In the genomic region with DNA sequence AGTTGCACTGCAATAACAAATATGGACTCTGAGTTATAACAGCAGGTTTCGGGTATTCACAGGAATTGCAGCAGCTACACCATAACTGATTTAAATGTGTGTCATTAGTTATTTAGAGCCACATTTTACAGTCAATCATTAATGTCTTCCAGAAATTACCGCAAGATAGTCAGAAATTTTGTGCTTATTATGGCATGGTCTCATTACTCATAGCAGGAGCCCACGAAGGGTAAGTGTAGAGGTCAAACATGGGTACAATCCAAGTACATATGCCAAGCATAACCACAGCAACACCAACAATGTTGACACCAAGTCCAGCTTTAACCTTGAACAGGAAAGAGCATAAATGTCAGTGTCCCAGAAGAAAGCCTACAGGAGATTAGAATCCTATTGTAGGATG, we compare ENCODE assay signal across 17 cellular contexts.
DNase-seq lines count a peak whose midpoint lies in the region; ATAC-seq and TF ChIP-seq lines count a peak whose summit lies in the region.
"Had no signal": no experiment of that assay in that cellular context is flagged by ENCODE, and none has a peak within 500 bp of the region (broad histone marks: within the 10 kb centered on the region; RNA-seq: fewer than 3 reads in every experiment).

No MANE protein-coding gene starts in this region.

- no peak for TF ChIP-seq CTCF in WTC11 (IDR thresholded peaks at IDR 0.05)

- H3K9me3 Mint-ChIP-seq in WTC11 = no peaks in the 10 kb centered on the region
- H3K9me3 Mint-ChIP-seq: H9 had no signal

- CTCF ChIA-PET in WTC11 (lab: Charles Lee) = no interaction called here

- no peaks in the 10 kb centered on the region for H3K36me3 Mint-ChIP-seq in WTC11
- H3K36me3 Mint-ChIP-seq: CD4-positive, CD25-positive, alpha-beta regulatory T cell; CD8-positive, alpha-beta T cell had no signal

- DNase-seq in HT1080 (ENCODE audit: low read depth) (peak; percentile 3), WTC11 (ENCODE audit: low spot score) (no peak), myocyte (ENCODE audit: low read depth) (peak; percentile 22), left cardiac atrium (no peak), DMS114 treated with DMSO at 0.1 percent for 48 hours (lab: John Stamatoyannopoulos, UW; ENCODE audit: unreplicated experiment) (no peak)
- DNase-seq: Caco-2; CD4-positive, CD25-positive, alpha-beta regulatory T cell; CD8-positive, alpha-beta T cell; DMS79; EL; GDM1; GM23248; H9 had no signal

- H3K27me3 Mint-ChIP-seq in WTC11 (ENCODE audit: low read depth) = no peaks in the 10 kb centered on the region
- H3K27me3 Mint-ChIP-seq: B cell; CD4-positive, CD25-positive, alpha-beta regulatory T cell had no signal

- intact Hi-C loops in left cardiac atrium (cut with DNase I) = no loop called here

- H3K4me1 Mint-ChIP-seq in WTC11 = peaks cover 24% of the 10 kb centered on the region
- H3K4me1 Mint-ChIP-seq: B cell; CD4-positive, CD25-positive, alpha-beta regulatory T cell had no signal

- peak overlapping the region; percentile 50; the same call in 1 of the 2 replicates for H3K27ac Mint-ChIP-seq in WTC11
- H3K27ac Mint-ChIP-seq: B cell; CD4-positive, CD25-positive, alpha-beta regulatory T cell; CD8-positive, alpha-beta T cell; H9 had no signal

- no peak overlapping the region for H3K4me3 Mint-ChIP-seq in WTC11
- H3K4me3 Mint-ChIP-seq: B cell; CD4-positive, CD25-positive, alpha-beta regulatory T cell; CD8-positive, alpha-beta T cell; H9 had no signal

- no peak for ATAC-seq in WTC11
- ATAC-seq in GM19035 (IDR thresholded peaks at IDR 0.05; ENCODE audit: unreplicated experiment) = no peak
- no peak for ATAC-seq in left cardiac atrium
- ATAC-seq: CD8-positive, alpha-beta T cell; GM12878; HCT116 had no signal

- POLR2A ChIA-PET in WTC11 (lab: Charles Lee) = no interaction called here

TF ChIP-seq in WTC11, 78 proteins besides CTCF, POLR2A, EP300 and RAD21:
- TF ChIP-seq ZNF532 (CRISPR knock-in tag; IDR thresholded peaks at IDR 0.05; ENCODE audit: borderline replicate concordance) (no peak), ZNF317 (CRISPR knock-in tag; IDR thresholded peaks at IDR 0.05; ENCODE audit: borderline replicate concordance, low read depth) (no peak), E2F1 (CRISPR knock-in tag; IDR thresholded peaks at IDR 0.05) (no peak), MYBL2 (CRISPR knock-in tag; IDR thresholded peaks at IDR 0.05) (no peak), SMAD4 (CRISPR knock-in tag; IDR thresholded peaks at IDR 0.05) (no peak), E2F5 (CRISPR knock-in tag; IDR thresholded peaks at IDR 0.05) (no peak)
TF ChIP-seq in WTC11: peak in this region for 0.

Comparison
In these comparisons a context has a peak if more than half of its experiments do, and no peak if none do; other contexts are left out.
1. DNase-seq: peak in HT1080 (single experiment) and myocyte (single experiment); none in WTC11 (single experiment), left cardiac atrium (single experiment) and DMS114 treated with DMSO at 0.1 percent for 48 hours (single experiment).